ENCODE assay signal across 8 cellular contexts in genomic region chr16:53022374-53022773, GRCh38. TPM values are rescaled to one million over a fixed set of nuclear protein-coding genes. Genes with fewer than 3 reads are reported as not detected.
DNase-seq lines count a peak whose midpoint lies in the region; ATAC-seq lines count a peak whose summit lies in the region.

No MANE protein-coding gene starts in this region.

- H3K4ac ChIP-seq in trophoblast cell (ENCODE audit: low read depth, low read length), result no peak overlapping the region

- H3K9me3 ChIP-seq in MG63 (no peaks in the 10 kb centered on the region), trophoblast cell (ENCODE audit: insufficient read depth, low read depth, low read length) (no peaks in the 10 kb centered on the region)

- no peaks in the 10 kb centered on the region for H3K36me3 ChIP-seq in MG63
- no peaks in the 10 kb centered on the region for H3K36me3 ChIP-seq in trophoblast cell (ENCODE audit: control insufficient read depth in 1 of 2, insufficient read depth in 2 of 2, low read length in 2 of 2)

- no peak overlapping the region for H4K12ac ChIP-seq in trophoblast cell (ENCODE audit: low read depth, low read length)

- no peak overlapping the region for H3K14ac ChIP-seq in trophoblast cell (ENCODE audit: low read length)

- H2AK5ac ChIP-seq in trophoblast cell (ENCODE audit: low read length), result no peak overlapping the region

- H3K4me1 ChIP-seq in trophoblast cell (ENCODE audit: control insufficient read depth in 1 of 2, insufficient read depth in 2 of 2, low read length in 2 of 2), result no peaks in the 10 kb centered on the region

- H2BK120ac ChIP-seq in trophoblast cell (ENCODE audit: insufficient read depth, low read length, poor library complexity), result no peak overlapping the region

- ATAC-seq in stimulated activated effector memory CD8-positive, alpha-beta T cell treated with anti-CD3 and anti-CD28 coated beads, Interleukin-12 subunit alpha, Interleukin-12 subunit beta, amount 100 ng/mL, for 72 hours, result no peak
- ATAC-seq in GM21515 (IDR thresholded peaks at IDR 0.05; ENCODE audit: unreplicated experiment), result no peak

- no peak overlapping the region for H3K27ac Mint-ChIP-seq in stimulated activated effector memory CD8-positive, alpha-beta T cell treated with anti-CD3 and anti-CD28 coated beads, Interleukin-12 subunit alpha, Interleukin-12 subunit beta, amount 100 ng/mL, for 72 hours

- DNase-seq in stimulated activated CD4-positive, alpha-beta T cell treated with anti-CD3 and anti-CD28 coated beads, Interleukin-15, amount 100 ng/mL, for 24 hours, result peak; percentile 12
- DNase-seq in stimulated activated CD4-positive, alpha-beta T cell treated with anti-CD3 and anti-CD28 coated beads, Interleukin-4, amount 100 ng/mL, for 4 hours, result no peak
- peak; percentile 44 for DNase-seq in MG63
- peak; percentile 53 for DNase-seq in SHP77 treated with DMSO at 0.1 percent for 48 hours (lab: John Stamatoyannopoulos, UW)
- peak; percentile 57 for DNase-seq in fibroblast of peridontal ligament (ENCODE audit: extremely low read depth)
- peak; percentile 17 to 57 for DNase-seq in trophoblast cell
- DNase-seq in stimulated activated effector memory CD8-positive, alpha-beta T cell treated with anti-CD3 and anti-CD28 coated beads, Interleukin-12 subunit alpha, Interleukin-12 subunit beta, amount 100 ng/mL, for 72 hours (ENCODE audit: low spot score in 2 of 2), result no peak

- peaks cover 6% of the 10 kb centered on the region for H3K4me1 Mint-ChIP-seq in stimulated activated effector memory CD8-positive, alpha-beta T cell treated with anti-CD3 and anti-CD28 coated beads, Interleukin-12 subunit alpha, Interleukin-12 subunit beta, amount 100 ng/mL, for 72 hours

- no CpG with 5 or more reads among the region's 5 CpGs for whole genome bisulfite sequencing in trophoblast cell (ENCODE audit: extremely low coverage, insufficient coverage, insufficient read length)

- H3K23ac ChIP-seq in trophoblast cell (ENCODE audit: low read length), result no peak overlapping the region

- no peak overlapping the region for H3K4me2 ChIP-seq in trophoblast cell (ENCODE audit: low read length)

- no peaks in the 10 kb centered on the region for H3K36me3 Mint-ChIP-seq in stimulated activated effector memory CD8-positive, alpha-beta T cell treated with anti-CD3 and anti-CD28 coated beads, Interleukin-12 subunit alpha, Interleukin-12 subunit beta, amount 100 ng/mL, for 72 hours

- H2BK12ac ChIP-seq in trophoblast cell (ENCODE audit: low read length), result no peak overlapping the region

- no peak overlapping the region for H4K91ac ChIP-seq in trophoblast cell (ENCODE audit: low read depth, low read length)

- no peaks in the 10 kb centered on the region for H3K27me3 ChIP-seq in MG63
- no peaks in the 10 kb centered on the region for H3K27me3 ChIP-seq in trophoblast cell (ENCODE audit: insufficient read depth, low read length)

- H3K9me3 Mint-ChIP-seq in stimulated activated effector memory CD8-positive, alpha-beta T cell treated with anti-CD3 and anti-CD28 coated beads, Interleukin-12 subunit alpha, Interleukin-12 subunit beta, amount 100 ng/mL, for 72 hours, result no peaks in the 10 kb centered on the region

- no peak overlapping the region for H2AFZ ChIP-seq in trophoblast cell (ENCODE audit: insufficient read depth, low read length, poor library complexity)

- no peaks in the 10 kb centered on the region for H3K79me2 ChIP-seq in trophoblast cell (ENCODE audit: control insufficient read depth, insufficient read depth, low read length, poor library complexity)

- no peak overlapping the region for H3K18ac ChIP-seq in trophoblast cell (ENCODE audit: low read length)

- H3K79me1 ChIP-seq in trophoblast cell (ENCODE audit: low read length), result no peaks in the 10 kb centered on the region

- H3K9ac ChIP-seq in trophoblast cell (ENCODE audit: low read length), result no peak overlapping the region

- H3K4me3 ChIP-seq in MG63, result no peak overlapping the region
- H3K4me3 ChIP-seq in trophoblast cell (ENCODE audit: low read depth, low read length), result no peak overlapping the region

- H4K8ac ChIP-seq in trophoblast cell (ENCODE audit: low read depth, low read length), result no peak overlapping the region

- H2BK5ac ChIP-seq in trophoblast cell (ENCODE audit: low read depth, low read length, poor library complexity), result no peak overlapping the region

- no peak overlapping the region for H3K27ac ChIP-seq in trophoblast cell (ENCODE audit: low read depth, low read length)

- H3K4me3 Mint-ChIP-seq in stimulated activated effector memory CD8-positive, alpha-beta T cell treated with anti-CD3 and anti-CD28 coated beads, Interleukin-12 subunit alpha, Interleukin-12 subunit beta, amount 100 ng/mL, for 72 hours, result no peak overlapping the region

RNA-seq across cellular contexts. Expression of gene CHD9NB, which starts 30.3 kb away (rescaled TPM):
- 0.27 and 2.6 TPM in 2 replicates for total RNA-seq in MG63 (2014; rRNA removed; shearing (Covaris generic); ENCODE audit: low replicate concordance)
- 0.68 and 0.71 TPM in 2 replicates for polyA plus RNA-seq in trophoblast cell (2013)

RNA-seq across cellular contexts. Expression of gene CHD9, which starts 32.4 kb away (rescaled TPM):
- total RNA-seq in MG63 (2014; rRNA removed; shearing (Covaris generic); ENCODE audit: low replicate concordance), result 27.9 and 51.1 TPM in 2 replicates
- 16.0 and 18.3 TPM in 2 replicates for polyA plus RNA-seq in trophoblast cell (2013)

Comparison
In these comparisons a context has a peak if more than half of its experiments do, and no peak if none do; other contexts are left out.
1. DNase-seq: peak in stimulated activated CD4-positive, alpha-beta T cell treated with anti-CD3 and anti-CD28 coated beads, Interleukin-15, amount 100 ng/mL, for 24 hours (single experiment), MG63 (single experiment), SHP77 treated with DMSO at 0.1 percent for 48 hours (single experiment), fibroblast of peridontal ligament (single experiment) and trophoblast cell (2 of 2); none in stimulated activated CD4-positive, alpha-beta T cell treated with anti-CD3 and anti-CD28 coated beads, Interleukin-4, amount 100 ng/mL, for 4 hours (0 of 2) and stimulated activated effector memory CD8-positive, alpha-beta T cell treated with anti-CD3 and anti-CD28 coated beads, Interleukin-12 subunit alpha, Interleukin-12 subunit beta, amount 100 ng/mL, for 72 hours (0 of 2).